In genomic region chr6:131694832-131695426, GRCh38 we compare ENCODE assay signal across 8 cellular contexts. TPM values are rescaled to one million over a fixed set of nuclear protein-coding genes. Genes with fewer than 3 reads are reported as not detected.
DNase-seq lines count a peak whose midpoint lies in the region; ATAC-seq and TF ChIP-seq lines count a peak whose summit lies in the region.

No MANE protein-coding gene starts in this region.

- H3K4me1 Mint-ChIP-seq in chondrocyte (ENCODE audit: low read depth) = no peaks in the 10 kb centered on the region

- H3K27me3 Mint-ChIP-seq in chondrocyte (ENCODE audit: low read depth) = no peaks in the 10 kb centered on the region

- CTCF ChIA-PET in RWPE1 (lab: Yijun Ruan, JAX) = interaction anchor here (0.6 to 1.8 kb wide), 10 partner anchors 13 to 538 kb away, joined by 3 to 13 read pairs (median 4); no protein-coding TSS in a partner anchor

- TF ChIP-seq RAD21 in Ishikawa (IDR thresholded peaks at IDR 0.05; ENCODE audit: low read depth) = peak; percentile 95

- H3K27ac ChIP-seq in RWPE1 (no peak overlapping the region), substantia nigra (ENCODE audit: low read depth, low read length, poor library complexity, severe bottlenecking) (no peak overlapping the region)

- POLR2A ChIA-PET in RWPE1 (lab: Yijun Ruan, JAX; ENCODE audit: low non-redundant PET) = no interaction called here

- no peak for TF ChIP-seq EP300 in Ishikawa (IDR thresholded peaks at IDR 0.05; ENCODE audit: borderline replicate concordance)

- peak; percentile 46 for DNase-seq in activated CD4-positive, alpha-beta T cell treated with anti-CD3 and anti-CD28 coated beads for 48 hours
- no peak for DNase-seq in activated CD4-positive, alpha-beta T cell treated with anti-CD3 and anti-CD28 coated beads for 1 hour
- DNase-seq in RWPE1 (ENCODE audit: low spot score) (peak; percentile 73), chondrocyte (ENCODE audit: low spot score) (no peak), left lobe of liver (ENCODE audit: low spot score) (peak; percentile 51), substantia nigra (lab: John Stamatoyannopoulos, UW) (peak in 28 of 49 donors; percentile 1 to 49 (median 10))

- H3K36me3 Mint-ChIP-seq in chondrocyte (ENCODE audit: low read depth) = no peaks in the 10 kb centered on the region

- H3K9me3 Mint-ChIP-seq in chondrocyte (ENCODE audit: low read depth) = no peaks in the 10 kb centered on the region

- H3K4me3 Mint-ChIP-seq in chondrocyte (ENCODE audit: unreplicated experiment) = no peak overlapping the region

- TF ChIP-seq CTCF in RWPE1 (conservative IDR thresholded peaks at IDR 0.05; ENCODE audit: low read depth) (peak; percentile 72), chondrocyte (IDR thresholded peaks at IDR 0.05) (peak; percentile 96)

- peak; percentile 89 for ATAC-seq in GM21737 (IDR thresholded peaks at IDR 0.05; ENCODE audit: unreplicated experiment)
- ATAC-seq in left lobe of liver = peak; percentile 96

- no peak overlapping the region for H3K27ac Mint-ChIP-seq in chondrocyte (ENCODE audit: unreplicated experiment)

TF ChIP-seq in Ishikawa, 13 proteins besides CTCF, POLR2A, EP300 and RAD21:
- TF ChIP-seq FOXM1 (IDR thresholded peaks at IDR 0.05; ENCODE audit: borderline replicate concordance, low read depth) (no peak), REST (IDR thresholded peaks at IDR 0.05; ENCODE audit: low read depth) (no peak), YY1 (IDR thresholded peaks at IDR 0.05; ENCODE audit: low read depth) (no peak), EGR1 (IDR thresholded peaks at IDR 0.05) (no peak), CREB1 (IDR thresholded peaks at IDR 0.05; ENCODE audit: low read depth) (no peak), TAF1 (IDR thresholded peaks at IDR 0.05; ENCODE audit: low read depth) (no peak), USF1 (IDR thresholded peaks at IDR 0.05) (no peak), CEBPB (IDR thresholded peaks at IDR 0.05) (no peak), NFIC (IDR thresholded peaks at IDR 0.05) (no peak), TEAD4 (IDR thresholded peaks at IDR 0.05) (no peak), ZBTB7A (IDR thresholded peaks at IDR 0.05; ENCODE audit: low read depth) (no peak), TCF12 (IDR thresholded peaks at IDR 0.05; ENCODE audit: low read depth) (no peak)

RNA-seq across cellular contexts. Expression of gene OR2A4, which starts 6.3 kb away (rescaled TPM):
- total RNA-seq in chondrocyte (not detected in 3 replicates), left lobe of liver (not detected)

RNA-seq across cellular contexts. Expression of gene CTAGE9, which starts 15.9 kb away (rescaled TPM):
- total RNA-seq in chondrocyte (not detected in 3 replicates), left lobe of liver (not detected)

RNA-seq across cellular contexts. Expression of gene ENPP3, which starts 57.8 kb away (rescaled TPM):
- total RNA-seq in chondrocyte (not detected in 3 replicates), left lobe of liver (1.9 TPM)

Comparison
In these comparisons a context has a peak if more than half of its experiments do, and no peak if none do; other contexts are left out.
1. DNase-seq: peak in activated CD4-positive, alpha-beta T cell treated with anti-CD3 and anti-CD28 coated beads for 48 hours (single experiment), RWPE1 (single experiment), left lobe of liver (single experiment) and substantia nigra (28 of 49); none in activated CD4-positive, alpha-beta T cell treated with anti-CD3 and anti-CD28 coated beads for 1 hour (single experiment) and chondrocyte (single experiment).